In the genomic region with DNA sequence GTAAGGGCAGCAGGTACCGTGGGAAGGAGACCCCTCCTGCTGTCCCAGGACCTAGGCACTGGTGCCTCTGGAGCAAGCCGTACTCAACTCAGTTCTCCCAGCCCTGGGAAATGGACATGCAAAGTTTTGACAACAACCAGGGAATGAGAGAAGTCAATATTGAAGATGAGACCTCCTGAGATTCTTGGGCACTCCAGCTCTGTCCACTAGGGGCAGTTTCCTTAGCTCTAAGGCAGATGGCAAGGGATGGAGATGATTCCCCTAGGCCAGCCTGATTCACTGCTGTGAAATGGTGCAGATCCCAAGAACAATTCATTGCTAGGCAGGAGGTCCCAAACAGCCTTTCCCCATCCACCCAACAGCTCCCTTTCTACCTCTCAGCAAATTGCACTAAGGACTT, we compare ENCODE assay signal across 1 cellular context.
TF ChIP-seq lines count a peak whose summit lies in the region.

No MANE protein-coding gene starts in this region.

TF ChIP-seq in SK-N-SH treated with all-trans-retinoic acid at 6 μM for 48 hours, 23 proteins besides CTCF, POLR2A, EP300 and RAD21 (continued from another document):
- TF ChIP-seq RARB (CRISPR knock-in tag; IDR thresholded peaks at IDR 0.05), result no peak
- TF ChIP-seq ZNF8 (CRISPR knock-in tag; IDR thresholded peaks at IDR 0.05), result no peak
- TF ChIP-seq ESRRG (CRISPR knock-in tag; IDR thresholded peaks at IDR 0.05), result no peak
TF ChIP-seq in SK-N-SH treated with all-trans-retinoic acid at 6 μM for 48 hours: peak in this region for 0.
